Comparison of ENCODE assay signal across 8 cellular contexts in the genomic region with DNA sequence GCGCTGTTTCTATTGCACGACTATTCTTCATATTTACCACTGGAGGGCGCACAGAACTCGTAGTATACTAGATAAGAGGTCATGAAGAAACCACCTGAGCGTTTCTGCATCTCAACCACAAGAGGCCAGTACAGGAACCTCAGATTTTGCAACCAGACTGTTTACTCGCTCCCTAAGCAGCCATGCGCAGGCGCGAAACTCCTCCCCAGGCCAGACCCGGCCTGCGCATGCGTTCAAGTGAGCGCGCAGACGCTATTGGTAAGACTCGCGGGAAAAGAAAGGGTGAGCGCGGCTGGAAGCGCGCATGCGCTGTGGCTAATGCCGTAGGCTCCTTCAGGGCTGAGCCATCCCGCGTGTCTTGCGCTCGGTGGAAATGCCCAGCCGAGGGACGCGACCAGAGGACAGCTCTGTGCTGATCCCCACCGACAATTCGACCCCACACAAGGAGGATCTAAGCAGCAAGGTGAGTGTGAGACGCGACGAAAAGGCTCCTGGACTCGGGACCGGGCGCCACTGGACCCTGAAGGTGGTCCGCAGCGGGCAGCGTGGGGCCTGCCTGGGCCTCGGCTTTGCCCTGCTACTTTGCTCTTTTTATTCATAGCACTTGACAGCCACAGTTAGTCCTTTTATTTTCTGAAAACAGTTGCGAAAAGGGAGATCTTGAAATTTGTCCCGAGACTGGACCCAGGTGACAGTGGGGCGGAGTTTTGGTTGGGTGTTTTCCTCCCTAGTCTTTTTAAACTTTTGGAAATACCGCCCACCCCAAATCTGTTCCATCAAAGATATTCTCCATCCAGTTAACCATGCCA. TPM values are rescaled to one million over a fixed set of nuclear protein-coding genes. Genes with fewer than 3 reads are reported as not detected.
DNase-seq lines count a peak whose midpoint lies in the region; ATAC-seq and TF ChIP-seq lines count a peak whose summit lies in the region.

ASNSD1 (plus strand) TSS at position 312 of the 809 bp plus-strand sequence. CDS start 4,674 bp downstream, outside the sequence.

- TF ChIP-seq CTCF in AG09309 (IDR thresholded peaks at IDR 0.05; ENCODE audit: control insufficient read depth, insufficient read depth, low read depth, low read length, missing control alignments) (peak; percentile 90), WI38 (IDR thresholded peaks at IDR 0.05; ENCODE audit: low read depth, low read length) (peak; percentile 74)

- peaks cover 36 to 39% of the 10 kb centered on the region in 2 donors for H3K4me1 Mint-ChIP-seq in immature natural killer cell

- ATAC-seq in GM18907 (IDR thresholded peaks at IDR 0.05; ENCODE audit: unreplicated experiment) (peak; percentile 95), HG03159 (IDR thresholded peaks at IDR 0.05; ENCODE audit: unreplicated experiment) (peak; percentile 95)

- H3K4me3 ChIP-seq in AG09309 (ENCODE audit: control insufficient read depth, low read depth, low read length) (peak within 1 kb of the TSS; percentile 80), WI38 (ENCODE audit: low read depth, low read length) (peak within 1 kb of the TSS; percentile 95)

- H3K27me3 Mint-ChIP-seq in immature natural killer cell (ENCODE audit: low read depth in 3 of 3): peaks cover 0 to 2% (median 0%) of the 10 kb centered on the region in 3 donors

- no peaks in the 10 kb centered on the region for H3K9me3 Mint-ChIP-seq in immature natural killer cell

- H3K4me3 Mint-ChIP-seq in immature natural killer cell: no peak within 1 kb of the TSS

- peak within 1 kb of the TSS in 1 of 6 donors; percentile 17 for H3K27ac Mint-ChIP-seq in immature natural killer cell

- peaks cover 0 to 10% (median 6%) of the 10 kb centered on the region in 3 donors for H3K36me3 Mint-ChIP-seq in immature natural killer cell

- DNase-seq in AG09309 (ENCODE audit: low read depth) (peak; percentile 99), NCI-H2227 (lab: John Stamatoyannopoulos, UW; ENCODE audit: unreplicated experiment) (peak; percentile 100), caudate nucleus (lab: John Stamatoyannopoulos, UW) (peak; percentile 80 to 98 (median 94)), immature natural killer cell (peak; percentile 99 to 100 (median 100)), smooth muscle cell of the brain vasculature (ENCODE audit: low read depth, low spot score) (peak; percentile 100)

- H3K27ac ChIP-seq in caudate nucleus (ENCODE audit: low read depth, low read length): peak within 1 kb of the TSS; percentile 82

RNA-seq across cellular contexts. Expression of gene ASNSD1, which starts in this region (rescaled TPM):
- polyA plus RNA-seq in immature natural killer cell: 10 to 100 TPM; 32.1 to 46.1 (median 33.2) TPM

Comparison
In these comparisons a context has a peak if more than half of its experiments do, and no peak if none do; other contexts are left out.
1. Peak in every context shown above with its lines: DNase-seq, ATAC-seq, H3K4me3 ChIP-seq and H3K27ac ChIP-seq.